ENCODE assay signal across 1 cellular context in genomic region chr2:25514043-25514627, GRCh38.
A peak's percentile ranks its signal among the peaks of the same experiment; 100 is the strongest.
TF ChIP-seq lines count a peak whose summit lies in the region.

No MANE protein-coding gene starts in this region.

TF ChIP-seq in GM12878, 131 proteins besides CTCF, POLR2A, EP300 and RAD21 (continued from another document):
- TF ChIP-seq ELK1 (IDR thresholded peaks at IDR 0.05; ENCODE audit: low read depth, low read length), result no peak
- TF ChIP-seq ATF2 (IDR thresholded peaks at IDR 0.05; ENCODE audit: low read length), result peak; percentile 16; the same call in 1 of the 2 replicates
- TF ChIP-seq NRF1 (conservative IDR thresholded peaks at IDR 0.05; ENCODE audit: low read depth, low read length), result no peak
- peak; percentile 36; the same call in 1 of the 2 replicates for TF ChIP-seq JUNB (IDR thresholded peaks at IDR 0.05)
- 0 out of 2 replicates have a peak, but pooled peaks have one; percentile 19 for TF ChIP-seq CREM (IDR thresholded peaks at IDR 0.05; ENCODE audit: low read depth)
- TF ChIP-seq ZSCAN29 (IDR thresholded peaks at IDR 0.05), result peak; percentile 88
- no peak for TF ChIP-seq PAX8 (IDR thresholded peaks at IDR 0.05)
- peak; percentile 29; the same call in 1 of the 2 replicates for TF ChIP-seq NFIC (IDR thresholded peaks at IDR 0.05; ENCODE audit: low read depth, low read length)
- TF ChIP-seq MEF2A (IDR thresholded peaks at IDR 0.05; ENCODE audit: insufficient read depth, low read depth, low read length), result no peak
